Comparison of ENCODE assay signal across 1 cellular context in genomic region chr1:2104621-2105427, GRCh38.
A peak's percentile ranks its signal among the peaks of the same experiment; 100 is the strongest.
TF ChIP-seq lines count a peak whose summit lies in the region.

No MANE protein-coding gene starts in this region.

TF ChIP-seq in HepG2, 621 proteins besides CTCF, POLR2A, EP300 and RAD21 (continued from another document):
- TF ChIP-seq ZBTB4 (CRISPR knock-in tag; IDR thresholded peaks at IDR 0.05; ENCODE audit: borderline replicate concordance) (no peak), CHCHD3 (CRISPR knock-in tag; IDR thresholded peaks at IDR 0.05) (no peak), ZNF704 (CRISPR knock-in tag; IDR thresholded peaks at IDR 0.05; ENCODE audit: borderline replicate concordance) (no peak), ZNF605 (CRISPR knock-in tag; IDR thresholded peaks at IDR 0.05) (no peak), CSRNP1 (CRISPR knock-in tag; IDR thresholded peaks at IDR 0.05) (no peak), CEBPZ (IDR thresholded peaks at IDR 0.05; ENCODE audit: low read length) (no peak), ZSCAN25 (CRISPR knock-in tag; IDR thresholded peaks at IDR 0.05) (peak; percentile 47; the same call in 1 of the 2 replicates), NR2F6 (IDR thresholded peaks at IDR 0.05) (no peak; the same call in 1 of the 2 replicates), NR2F6 (CRISPR knock-in tag; IDR thresholded peaks at IDR 0.05) (peak; percentile 76), HOXA5 (CRISPR knock-in tag; IDR thresholded peaks at IDR 0.05) (no peak), ZNF780A (CRISPR knock-in tag; IDR thresholded peaks at IDR 0.05) (no peak), CHD2 (IDR thresholded peaks at IDR 0.05; ENCODE audit: low read depth, low read length) (no peak), ZBTB49 (CRISPR knock-in tag; IDR thresholded peaks at IDR 0.05; ENCODE audit: borderline replicate concordance) (no peak), ZSCAN21 (CRISPR knock-in tag; IDR thresholded peaks at IDR 0.05; ENCODE audit: borderline replicate concordance) (peak; percentile 86), HNF1B (CRISPR knock-in tag; IDR thresholded peaks at IDR 0.05) (peak; percentile 72; the same call in 1 of the 2 replicates), ZNF652 (CRISPR knock-in tag; IDR thresholded peaks at IDR 0.05; ENCODE audit: borderline replicate concordance, low read depth) (peak; percentile 27; the same call in 1 of the 2 replicates), ZNF768 (CRISPR knock-in tag; IDR thresholded peaks at IDR 0.05) (peak; percentile 9; the same call in 1 of the 2 replicates), ZNF724P (CRISPR knock-in tag; IDR thresholded peaks at IDR 0.05; ENCODE audit: borderline replicate concordance) (peak; percentile 83; the same call in 1 of the 2 replicates), ZNF558 (CRISPR knock-in tag; IDR thresholded peaks at IDR 0.05; ENCODE audit: borderline replicate concordance) (no peak), MXI1 (IDR thresholded peaks at IDR 0.05; ENCODE audit: borderline replicate concordance, low read depth, low read length) (no peak), SMYD3 (CRISPR knock-in tag; IDR thresholded peaks at IDR 0.05) (no peak), ATF5 (CRISPR knock-in tag; IDR thresholded peaks at IDR 0.05; ENCODE audit: low read depth) (no peak), U2AF2 (IDR thresholded peaks at IDR 0.05; ENCODE audit: low read depth, low read length) (no peak), ZNF343 (CRISPR knock-in tag; IDR thresholded peaks at IDR 0.05) (no peak), FOXO4 (CRISPR knock-in tag; conservative IDR thresholded peaks at IDR 0.05) (no peak), GFI1 (CRISPR knock-in tag; IDR thresholded peaks at IDR 0.05; ENCODE audit: borderline replicate concordance) (no peak), ZNF598 (CRISPR knock-in tag; IDR thresholded peaks at IDR 0.05; ENCODE audit: borderline replicate concordance) (no peak), ZFP36 (IDR thresholded peaks at IDR 0.05; ENCODE audit: borderline replicate concordance, low read depth, low read length, partially characterized antibody) (no peak), TAF15 (IDR thresholded peaks at IDR 0.05; ENCODE audit: low read depth, low read length, poor library complexity, severe bottlenecking) (no peak), ZNF12 (CRISPR knock-in tag; IDR thresholded peaks at IDR 0.05) (no peak), CENPT (CRISPR knock-in tag; IDR thresholded peaks at IDR 0.05; ENCODE audit: low read depth) (no peak), ZFY (CRISPR knock-in tag; IDR thresholded peaks at IDR 0.05) (no peak), DMAP1 (CRISPR knock-in tag; IDR thresholded peaks at IDR 0.05) (peak; percentile 49; the same call in 1 of the 2 replicates), TARDBP (CRISPR knock-in tag; IDR thresholded peaks at IDR 0.05) (peak; percentile 54; the same call in 1 of the 2 replicates), MTF1 (CRISPR knock-in tag; IDR thresholded peaks at IDR 0.05) (no peak), CERS6 (CRISPR knock-in tag; IDR thresholded peaks at IDR 0.05) (no peak), FOXP4 (CRISPR knock-in tag; IDR thresholded peaks at IDR 0.05) (peak; percentile 9; the same call in 1 of the 2 replicates), ZNF460 (CRISPR knock-in tag; IDR thresholded peaks at IDR 0.05; ENCODE audit: borderline replicate concordance) (no peak), RXRB (CRISPR knock-in tag; IDR thresholded peaks at IDR 0.05; ENCODE audit: borderline replicate concordance) (peak; percentile 26; the same call in 1 of the 2 replicates), NFIB (CRISPR knock-in tag; IDR thresholded peaks at IDR 0.05; ENCODE audit: borderline replicate concordance) (no peak), ZNF839 (CRISPR knock-in tag; IDR thresholded peaks at IDR 0.05; ENCODE audit: borderline replicate concordance) (no peak), NRL (CRISPR knock-in tag; IDR thresholded peaks at IDR 0.05; ENCODE audit: borderline replicate concordance) (no peak), MXD4 (CRISPR knock-in tag; IDR thresholded peaks at IDR 0.05) (no peak; the same call in 1 of the 2 replicates)
TF ChIP-seq in HepG2: peak in this region for 155.
